ENCODE assay signal across 1 cellular context in the genomic region with DNA sequence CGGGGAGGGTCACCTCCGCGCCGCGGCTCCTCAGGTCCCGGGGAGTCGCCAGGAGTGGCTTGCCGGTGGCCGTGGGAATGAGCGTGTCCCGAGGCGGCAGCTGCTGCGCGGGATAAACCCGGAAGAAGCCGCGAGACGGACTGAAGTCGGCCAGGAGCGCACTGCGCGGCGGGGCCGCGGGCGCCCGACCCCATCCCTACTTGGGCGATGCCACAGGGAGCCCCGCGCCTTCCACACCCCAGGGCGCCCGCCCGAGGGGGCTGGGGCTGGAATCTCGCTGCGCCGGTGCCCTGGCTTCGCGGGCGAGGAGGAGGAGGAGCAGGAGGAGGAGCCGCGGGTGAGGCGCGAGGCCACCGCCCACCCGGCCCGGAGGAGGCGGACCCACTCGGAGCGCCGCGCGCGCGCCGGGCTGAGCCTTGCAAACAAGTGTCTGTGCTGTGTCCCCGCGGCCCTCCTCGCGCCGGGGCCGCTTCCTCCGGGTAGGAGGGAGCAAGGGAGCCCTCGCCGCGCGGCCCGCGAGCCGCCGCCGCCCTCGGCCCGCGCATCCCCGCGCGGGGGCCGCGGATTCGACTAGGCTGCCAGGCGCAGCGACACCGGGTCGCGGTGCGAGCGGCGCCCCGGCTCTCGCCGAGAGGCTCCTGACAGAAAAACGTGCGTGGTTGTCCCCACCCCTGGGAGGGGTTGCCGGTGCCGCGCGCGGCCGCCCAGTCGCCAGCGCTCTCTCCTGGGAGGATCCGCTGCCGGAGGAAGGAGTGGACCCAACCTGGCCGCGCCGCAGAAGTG.
A peak's percentile ranks its signal among the peaks of the same experiment; 100 is the strongest.
TF ChIP-seq lines count a peak whose summit lies in the region.

A gene (plus strand): TSS at position 412 of the 783 bp plus-strand sequence.

TF ChIP-seq in HepG2, 621 proteins besides CTCF, POLR2A, EP300 and RAD21 (continued from another document and continues in another):
- TF ChIP-seq, protein P1, sequence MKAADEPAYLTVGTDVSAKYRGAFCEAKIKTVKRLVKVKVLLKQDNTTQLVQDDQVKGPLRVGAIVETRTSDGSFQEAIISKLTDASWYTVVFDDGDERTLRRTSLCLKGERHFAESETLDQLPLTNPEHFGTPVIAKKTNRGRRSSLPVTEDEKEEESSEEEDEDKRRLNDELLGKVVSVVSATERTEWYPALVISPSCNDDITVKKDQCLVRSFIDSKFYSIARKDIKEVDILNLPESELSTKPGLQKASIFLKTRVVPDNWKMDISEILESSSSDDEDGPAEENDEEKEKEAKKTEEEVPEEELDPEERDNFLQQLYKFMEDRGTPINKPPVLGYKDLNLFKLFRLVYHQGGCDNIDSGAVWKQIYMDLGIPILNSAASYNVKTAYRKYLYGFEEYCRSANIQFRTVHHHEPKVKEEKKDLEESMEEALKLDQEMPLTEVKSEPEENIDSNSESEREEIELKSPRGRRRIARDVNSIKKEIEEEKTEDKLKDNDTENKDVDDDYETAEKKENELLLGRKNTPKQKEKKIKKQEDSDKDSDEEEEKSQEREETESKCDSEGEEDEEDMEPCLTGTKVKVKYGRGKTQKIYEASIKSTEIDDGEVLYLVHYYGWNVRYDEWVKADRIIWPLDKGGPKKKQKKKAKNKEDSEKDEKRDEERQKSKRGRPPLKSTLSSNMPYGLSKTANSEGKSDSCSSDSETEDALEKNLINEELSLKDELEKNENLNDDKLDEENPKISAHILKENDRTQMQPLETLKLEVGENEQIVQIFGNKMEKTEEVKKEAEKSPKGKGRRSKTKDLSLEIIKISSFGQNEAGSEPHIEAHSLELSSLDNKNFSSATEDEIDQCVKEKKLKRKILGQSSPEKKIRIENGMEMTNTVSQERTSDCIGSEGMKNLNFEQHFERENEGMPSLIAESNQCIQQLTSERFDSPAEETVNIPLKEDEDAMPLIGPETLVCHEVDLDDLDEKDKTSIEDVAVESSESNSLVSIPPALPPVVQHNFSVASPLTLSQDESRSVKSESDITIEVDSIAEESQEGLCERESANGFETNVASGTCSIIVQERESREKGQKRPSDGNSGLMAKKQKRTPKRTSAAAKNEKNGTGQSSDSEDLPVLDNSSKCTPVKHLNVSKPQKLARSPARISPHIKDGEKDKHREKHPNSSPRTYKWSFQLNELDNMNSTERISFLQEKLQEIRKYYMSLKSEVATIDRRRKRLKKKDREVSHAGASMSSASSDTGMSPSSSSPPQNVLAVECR (CRISPR knock-in tag; IDR thresholded peaks at IDR 0.05; ENCODE audit: borderline replicate concordance), result peak; percentile 66
- no peak for TF ChIP-seq CCAR2 (optimal IDR thresholded peaks at IDR 0.05; ENCODE audit: low read depth, low read length)
- TF ChIP-seq ZNF562 (CRISPR knock-in tag; IDR thresholded peaks at IDR 0.05; ENCODE audit: borderline replicate concordance), result no peak
- TF ChIP-seq HNRNPK (IDR thresholded peaks at IDR 0.05; ENCODE audit: low read depth, low read length, poor library complexity, severe bottlenecking), result peak; percentile 67
- peak; percentile 4; the same call in 1 of the 2 replicates for TF ChIP-seq STAG1 (CRISPR knock-in tag; IDR thresholded peaks at IDR 0.05)
- TF ChIP-seq HNRNPH1 (optimal IDR thresholded peaks at IDR 0.05; ENCODE audit: low read depth, low read length), result no peak
- TF ChIP-seq ZNF235 (CRISPR knock-in tag; IDR thresholded peaks at IDR 0.05; ENCODE audit: borderline replicate concordance), result no peak
- TF ChIP-seq ZSCAN25 (CRISPR knock-in tag; IDR thresholded peaks at IDR 0.05), result no peak
- no peak for TF ChIP-seq JUNB (CRISPR knock-in tag; IDR thresholded peaks at IDR 0.05; ENCODE audit: borderline replicate concordance)
- no peak for TF ChIP-seq SOX6 (IDR thresholded peaks at IDR 0.05)
- TF ChIP-seq SOX6 (CRISPR knock-in tag; IDR thresholded peaks at IDR 0.05), result no peak
- no peak for TF ChIP-seq PHB2 (IDR thresholded peaks at IDR 0.05; ENCODE audit: partially characterized antibody)
- TF ChIP-seq ZBTB38 (CRISPR knock-in tag; IDR thresholded peaks at IDR 0.05), result 0 out of 2 replicates have a peak, but pooled peaks have one; percentile 48
- TF ChIP-seq ZFAT (CRISPR knock-in tag; conservative IDR thresholded peaks at IDR 0.05), result no peak
- TF ChIP-seq ZNF30 (CRISPR knock-in tag; IDR thresholded peaks at IDR 0.05), result 0 out of 2 replicates have a peak, but pooled peaks have one; percentile 28
- TF ChIP-seq NAIF1 (CRISPR knock-in tag; IDR thresholded peaks at IDR 0.05; ENCODE audit: borderline replicate concordance), result no peak; the same call in 1 of the 2 replicates
- TF ChIP-seq REL (CRISPR knock-in tag; conservative IDR thresholded peaks at IDR 0.05), result no peak
- no peak for TF ChIP-seq ZSCAN22 (CRISPR knock-in tag; IDR thresholded peaks at IDR 0.05)
- no peak for TF ChIP-seq HNF4A (CRISPR knock-in tag; IDR thresholded peaks at IDR 0.05)
- TF ChIP-seq, protein P2, sequence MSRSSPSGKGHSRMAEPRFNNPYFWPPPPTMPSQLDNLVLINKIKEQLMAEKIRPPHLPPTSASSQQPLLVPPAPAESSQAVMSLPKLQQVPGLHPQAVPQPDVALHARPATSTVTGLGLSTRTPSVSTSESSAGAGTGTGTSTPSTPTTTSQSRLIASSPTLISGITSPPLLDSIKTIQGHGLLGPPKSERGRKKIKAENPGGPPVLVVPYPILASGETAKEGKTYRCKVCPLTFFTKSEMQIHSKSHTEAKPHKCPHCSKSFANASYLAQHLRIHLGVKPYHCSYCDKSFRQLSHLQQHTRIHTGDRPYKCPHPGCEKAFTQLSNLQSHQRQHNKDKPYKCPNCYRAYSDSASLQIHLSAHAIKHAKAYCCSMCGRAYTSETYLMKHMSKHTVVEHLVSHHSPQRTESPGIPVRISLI (CRISPR knock-in tag; IDR thresholded peaks at IDR 0.05; ENCODE audit: borderline replicate concordance), result no peak
- TF ChIP-seq, protein P3, sequence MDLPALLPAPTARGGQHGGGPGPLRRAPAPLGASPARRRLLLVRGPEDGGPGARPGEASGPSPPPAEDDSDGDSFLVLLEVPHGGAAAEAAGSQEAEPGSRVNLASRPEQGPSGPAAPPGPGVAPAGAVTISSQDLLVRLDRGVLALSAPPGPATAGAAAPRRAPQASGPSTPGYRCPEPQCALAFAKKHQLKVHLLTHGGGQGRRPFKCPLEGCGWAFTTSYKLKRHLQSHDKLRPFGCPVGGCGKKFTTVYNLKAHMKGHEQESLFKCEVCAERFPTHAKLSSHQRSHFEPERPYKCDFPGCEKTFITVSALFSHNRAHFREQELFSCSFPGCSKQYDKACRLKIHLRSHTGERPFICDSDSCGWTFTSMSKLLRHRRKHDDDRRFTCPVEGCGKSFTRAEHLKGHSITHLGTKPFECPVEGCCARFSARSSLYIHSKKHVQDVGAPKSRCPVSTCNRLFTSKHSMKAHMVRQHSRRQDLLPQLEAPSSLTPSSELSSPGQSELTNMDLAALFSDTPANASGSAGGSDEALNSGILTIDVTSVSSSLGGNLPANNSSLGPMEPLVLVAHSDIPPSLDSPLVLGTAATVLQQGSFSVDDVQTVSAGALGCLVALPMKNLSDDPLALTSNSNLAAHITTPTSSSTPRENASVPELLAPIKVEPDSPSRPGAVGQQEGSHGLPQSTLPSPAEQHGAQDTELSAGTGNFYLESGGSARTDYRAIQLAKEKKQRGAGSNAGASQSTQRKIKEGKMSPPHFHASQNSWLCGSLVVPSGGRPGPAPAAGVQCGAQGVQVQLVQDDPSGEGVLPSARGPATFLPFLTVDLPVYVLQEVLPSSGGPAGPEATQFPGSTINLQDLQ (CRISPR knock-in tag; IDR thresholded peaks at IDR 0.05), result peak; percentile 65; the same call in 1 of the 2 replicates
- TF ChIP-seq ZNF432 (CRISPR knock-in tag; IDR thresholded peaks at IDR 0.05; ENCODE audit: borderline replicate concordance), result no peak
- TF ChIP-seq MAZ (IDR thresholded peaks at IDR 0.05; ENCODE audit: borderline replicate concordance, low read depth, low read length), result 0 out of 2 replicates have a peak, but pooled peaks have one; percentile 13
- peak; percentile 29; the same call in 1 of the 2 replicates for TF ChIP-seq MAZ (CRISPR knock-in tag; IDR thresholded peaks at IDR 0.05; ENCODE audit: low read depth)
- TF ChIP-seq MTF1 (CRISPR knock-in tag; IDR thresholded peaks at IDR 0.05), result no peak
- peak; percentile 65 for TF ChIP-seq TARDBP (CRISPR knock-in tag; IDR thresholded peaks at IDR 0.05)
- TF ChIP-seq ZNF446 (CRISPR knock-in tag; IDR thresholded peaks at IDR 0.05), result no peak
- no peak for TF ChIP-seq ZIK1 (CRISPR knock-in tag; IDR thresholded peaks at IDR 0.05; ENCODE audit: borderline replicate concordance, low read depth)
- no peak for TF ChIP-seq ZNF652 (CRISPR knock-in tag; IDR thresholded peaks at IDR 0.05; ENCODE audit: borderline replicate concordance, low read depth)
- TF ChIP-seq, protein P4, sequence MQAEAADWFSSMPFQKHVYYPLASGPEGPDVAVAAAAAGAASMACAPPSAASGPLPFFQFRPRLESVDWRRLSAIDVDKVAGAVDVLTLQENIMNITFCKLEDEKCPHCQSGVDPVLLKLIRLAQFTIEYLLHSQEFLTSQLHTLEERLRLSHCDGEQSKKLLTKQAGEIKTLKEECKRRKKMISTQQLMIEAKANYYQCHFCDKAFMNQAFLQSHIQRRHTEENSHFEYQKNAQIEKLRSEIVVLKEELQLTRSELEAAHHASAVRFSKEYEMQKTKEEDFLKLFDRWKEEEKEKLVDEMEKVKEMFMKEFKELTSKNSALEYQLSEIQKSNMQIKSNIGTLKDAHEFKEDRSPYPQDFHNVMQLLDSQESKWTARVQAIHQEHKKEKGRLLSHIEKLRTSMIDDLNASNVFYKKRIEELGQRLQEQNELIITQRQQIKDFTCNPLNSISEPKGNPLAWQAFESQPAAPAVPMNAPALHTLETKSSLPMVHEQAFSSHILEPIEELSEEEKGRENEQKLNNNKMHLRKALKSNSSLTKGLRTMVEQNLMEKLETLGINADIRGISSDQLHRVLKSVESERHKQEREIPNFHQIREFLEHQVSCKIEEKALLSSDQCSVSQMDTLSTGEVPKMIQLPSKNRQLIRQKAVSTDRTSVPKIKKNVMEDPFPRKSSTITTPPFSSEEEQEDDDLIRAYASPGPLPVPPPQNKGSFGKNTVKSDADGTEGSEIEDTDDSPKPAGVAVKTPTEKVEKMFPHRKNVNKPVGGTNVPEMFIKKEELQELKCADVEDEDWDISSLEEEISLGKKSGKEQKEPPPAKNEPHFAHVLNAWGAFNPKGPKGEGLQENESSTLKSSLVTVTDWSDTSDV (CRISPR knock-in tag; IDR thresholded peaks at IDR 0.05), result 0 out of 2 replicates have a peak, but pooled peaks have one; percentile 12
- TF ChIP-seq TEAD2 (CRISPR knock-in tag; IDR thresholded peaks at IDR 0.05), result no peak
- TF ChIP-seq, protein P5, sequence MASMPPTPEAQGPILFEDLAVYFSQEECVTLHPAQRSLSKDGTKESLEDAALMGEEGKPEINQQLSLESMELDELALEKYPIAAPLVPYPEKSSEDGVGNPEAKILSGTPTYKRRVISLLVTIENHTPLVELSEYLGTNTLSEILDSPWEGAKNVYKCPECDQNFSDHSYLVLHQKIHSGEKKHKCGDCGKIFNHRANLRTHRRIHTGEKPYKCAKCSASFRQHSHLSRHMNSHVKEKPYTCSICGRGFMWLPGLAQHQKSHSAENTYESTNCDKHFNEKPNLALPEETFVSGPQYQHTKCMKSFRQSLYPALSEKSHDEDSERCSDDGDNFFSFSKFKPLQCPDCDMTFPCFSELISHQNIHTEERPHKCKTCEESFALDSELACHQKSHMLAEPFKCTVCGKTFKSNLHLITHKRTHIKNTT (CRISPR knock-in tag; IDR thresholded peaks at IDR 0.05), result no peak
- no peak for TF ChIP-seq EEA1 (CRISPR knock-in tag; IDR thresholded peaks at IDR 0.05; ENCODE audit: borderline replicate concordance)
- TF ChIP-seq ZNF724P (CRISPR knock-in tag; IDR thresholded peaks at IDR 0.05; ENCODE audit: borderline replicate concordance), result 0 out of 2 replicates have a peak, but pooled peaks have one; percentile 32
- TF ChIP-seq, protein P6, sequence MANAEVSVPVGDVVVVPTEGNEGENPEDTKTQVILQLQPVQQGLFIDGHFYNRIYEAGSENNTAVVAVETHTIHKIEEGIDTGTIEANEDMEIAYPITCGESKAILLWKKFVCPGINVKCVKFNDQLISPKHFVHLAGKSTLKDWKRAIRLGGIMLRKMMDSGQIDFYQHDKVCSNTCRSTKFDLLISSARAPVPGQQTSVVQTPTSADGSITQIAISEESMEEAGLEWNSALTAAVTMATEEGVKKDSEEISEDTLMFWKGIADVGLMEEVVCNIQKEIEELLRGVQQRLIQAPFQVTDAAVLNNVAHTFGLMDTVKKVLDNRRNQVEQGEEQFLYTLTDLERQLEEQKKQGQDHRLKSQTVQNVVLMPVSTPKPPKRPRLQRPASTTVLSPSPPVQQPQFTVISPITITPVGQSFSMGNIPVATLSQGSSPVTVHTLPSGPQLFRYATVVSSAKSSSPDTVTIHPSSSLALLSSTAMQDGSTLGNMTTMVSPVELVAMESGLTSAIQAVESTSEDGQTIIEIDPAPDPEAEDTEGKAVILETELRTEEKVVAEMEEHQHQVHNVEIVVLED (CRISPR knock-in tag; IDR thresholded peaks at IDR 0.05; ENCODE audit: borderline replicate concordance), result no peak
- TF ChIP-seq ELF4 (CRISPR knock-in tag; IDR thresholded peaks at IDR 0.05; ENCODE audit: borderline replicate concordance), result peak; percentile 84; the same call in 1 of the 2 replicates
- TF ChIP-seq, protein P7, sequence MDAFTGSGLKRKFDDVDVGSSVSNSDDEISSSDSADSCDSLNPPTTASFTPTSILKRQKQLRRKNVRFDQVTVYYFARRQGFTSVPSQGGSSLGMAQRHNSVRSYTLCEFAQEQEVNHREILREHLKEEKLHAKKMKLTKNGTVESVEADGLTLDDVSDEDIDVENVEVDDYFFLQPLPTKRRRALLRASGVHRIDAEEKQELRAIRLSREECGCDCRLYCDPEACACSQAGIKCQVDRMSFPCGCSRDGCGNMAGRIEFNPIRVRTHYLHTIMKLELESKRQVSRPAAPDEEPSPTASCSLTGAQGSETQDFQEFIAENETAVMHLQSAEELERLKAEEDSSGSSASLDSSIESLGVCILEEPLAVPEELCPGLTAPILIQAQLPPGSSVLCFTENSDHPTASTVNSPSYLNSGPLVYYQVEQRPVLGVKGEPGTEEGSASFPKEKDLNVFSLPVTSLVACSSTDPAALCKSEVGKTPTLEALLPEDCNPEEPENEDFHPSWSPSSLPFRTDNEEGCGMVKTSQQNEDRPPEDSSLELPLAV (CRISPR knock-in tag; conservative IDR thresholded peaks at IDR 0.05; ENCODE audit: low read depth), result no peak
- TF ChIP-seq, protein P8, sequence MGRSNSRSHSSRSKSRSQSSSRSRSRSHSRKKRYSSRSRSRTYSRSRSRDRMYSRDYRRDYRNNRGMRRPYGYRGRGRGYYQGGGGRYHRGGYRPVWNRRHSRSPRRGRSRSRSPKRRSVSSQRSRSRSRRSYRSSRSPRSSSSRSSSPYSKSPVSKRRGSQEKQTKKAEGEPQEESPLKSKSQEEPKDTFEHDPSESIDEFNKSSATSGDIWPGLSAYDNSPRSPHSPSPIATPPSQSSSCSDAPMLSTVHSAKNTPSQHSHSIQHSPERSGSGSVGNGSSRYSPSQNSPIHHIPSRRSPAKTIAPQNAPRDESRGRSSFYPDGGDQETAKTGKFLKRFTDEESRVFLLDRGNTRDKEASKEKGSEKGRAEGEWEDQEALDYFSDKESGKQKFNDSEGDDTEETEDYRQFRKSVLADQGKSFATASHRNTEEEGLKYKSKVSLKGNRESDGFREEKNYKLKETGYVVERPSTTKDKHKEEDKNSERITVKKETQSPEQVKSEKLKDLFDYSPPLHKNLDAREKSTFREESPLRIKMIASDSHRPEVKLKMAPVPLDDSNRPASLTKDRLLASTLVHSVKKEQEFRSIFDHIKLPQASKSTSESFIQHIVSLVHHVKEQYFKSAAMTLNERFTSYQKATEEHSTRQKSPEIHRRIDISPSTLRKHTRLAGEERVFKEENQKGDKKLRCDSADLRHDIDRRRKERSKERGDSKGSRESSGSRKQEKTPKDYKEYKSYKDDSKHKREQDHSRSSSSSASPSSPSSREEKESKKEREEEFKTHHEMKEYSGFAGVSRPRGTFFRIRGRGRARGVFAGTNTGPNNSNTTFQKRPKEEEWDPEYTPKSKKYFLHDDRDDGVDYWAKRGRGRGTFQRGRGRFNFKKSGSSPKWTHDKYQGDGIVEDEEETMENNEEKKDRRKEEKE (IDR thresholded peaks at IDR 0.05), result no peak
